ENCODE assay signal across 8 cellular contexts in the genomic region with DNA sequence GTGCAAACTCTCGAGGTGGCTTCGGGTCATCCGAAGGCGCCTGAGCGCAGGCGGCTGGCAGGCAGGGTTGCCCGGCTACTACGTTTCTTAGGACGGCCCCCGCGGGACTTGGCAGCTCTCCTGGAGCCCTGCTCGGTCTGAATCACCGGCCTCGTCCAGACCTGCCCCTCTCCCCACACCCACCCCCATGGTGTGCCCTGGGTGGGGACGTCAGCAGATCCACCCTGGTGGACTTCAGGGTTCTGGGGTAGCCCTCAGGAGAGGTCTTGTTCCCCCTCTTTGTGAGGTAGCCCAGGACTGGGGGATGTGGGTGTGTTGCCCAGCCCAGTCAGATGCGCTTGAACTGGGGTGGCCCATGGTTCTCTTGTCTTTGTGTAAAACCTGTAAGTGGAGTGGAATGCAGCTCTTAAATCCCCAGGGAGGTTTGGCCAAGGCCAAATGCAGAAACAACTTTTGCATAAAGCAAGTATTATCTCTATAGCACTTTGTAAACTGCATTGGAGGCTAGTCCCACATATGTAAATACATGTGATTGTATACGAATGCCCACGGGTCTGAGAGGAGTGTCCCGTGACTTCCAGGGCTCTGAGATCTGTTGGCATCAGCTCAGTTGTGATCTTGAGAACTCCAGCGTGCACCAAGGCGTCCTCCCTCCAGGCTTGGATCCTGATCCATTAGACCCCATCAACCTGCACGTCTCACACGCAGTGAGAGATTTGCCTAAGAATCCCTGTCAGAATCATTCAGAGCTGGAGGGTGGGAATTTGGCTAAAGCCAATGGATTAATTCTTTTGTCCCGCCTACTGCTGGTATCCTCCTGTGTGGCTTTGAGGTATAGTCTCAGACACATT. TPM values are rescaled to one million over a fixed set of nuclear protein-coding genes. Genes with fewer than 3 reads are reported as not detected.
A peak's percentile ranks its signal among the peaks of the same experiment; 100 is the strongest.
DNase-seq lines count a peak whose midpoint lies in the region; ATAC-seq and TF ChIP-seq lines count a peak whose summit lies in the region.

No MANE protein-coding gene starts in this region.

- H3K27me3 Mint-ChIP-seq in activated CD8-positive, alpha-beta memory T cell treated with anti-CD3 and anti-CD28 coated beads, Interleukin-2, amount 10 ng/mL, durations not matched to agents 7 days and 5 days, result no peaks in the 10 kb centered on the region
- H3K27me3 Mint-ChIP-seq in T-helper 17 cell (no peaks in the 10 kb centered on the region), natural killer cell (ENCODE audit: low read depth in 2 of 2) (no peaks in the 10 kb centered on the region)

- H3K36me3 ChIP-seq in fibroblast of lung (ENCODE audit: control insufficient read depth, insufficient read depth, low read length), result no peaks in the 10 kb centered on the region

- peak overlapping the region; percentile 98 for H3K4me3 Mint-ChIP-seq in activated CD8-positive, alpha-beta memory T cell treated with anti-CD3 and anti-CD28 coated beads, Interleukin-2, amount 10 ng/mL, durations not matched to agents 7 days and 5 days
- H3K4me3 Mint-ChIP-seq in T-helper 17 cell (peak overlapping the region; percentile 99), natural killer cell (peak overlapping the region; percentile 94)

- peak overlapping the region; percentile 88 for H3K9ac ChIP-seq in fibroblast of lung (ENCODE audit: insufficient read depth, low read length)

- H3K4me3 ChIP-seq in fibroblast of lung (replicated peaks in 1 of 4; ENCODE audit: control extremely low read depth in 1 of 4, insufficient read depth in 1 of 4, low read depth in 3 of 4, low read length in 4 of 4), result peak overlapping the region; percentile 39 to 90 (median 79)

- no peaks in the 10 kb centered on the region for H3K27me3 ChIP-seq in fibroblast of lung (ENCODE audit: control insufficient read depth, insufficient read depth, low read length)

- H3K4me2 ChIP-seq in fibroblast of lung (ENCODE audit: extremely low read depth, insufficient read depth, low read length), result peak overlapping the region; percentile 90

- H3K27ac ChIP-seq in fibroblast of lung (ENCODE audit: insufficient read depth, low read length), result peak overlapping the region; percentile 85

- no peak for ATAC-seq in activated CD8-positive, alpha-beta memory T cell treated with anti-CD3 and anti-CD28 coated beads, Interleukin-2, amount 10 ng/mL, durations not matched to agents 7 days and 5 days
- ATAC-seq in T-helper 17 cell (no peak), natural killer cell (no peak), HG03521 (IDR thresholded peaks at IDR 0.05; ENCODE audit: unreplicated experiment) (no peak), HG03135 (IDR thresholded peaks at IDR 0.05; ENCODE audit: unreplicated experiment) (no peak)

- H4K20me1 ChIP-seq in fibroblast of lung (ENCODE audit: control insufficient read depth, extremely low read depth, insufficient read depth, low read length), result no peaks in the 10 kb centered on the region

- no peak overlapping the region for H2AFZ ChIP-seq in fibroblast of lung (ENCODE audit: low read length)

- peaks cover 24% of the 10 kb centered on the region for H3K79me2 ChIP-seq in fibroblast of lung (ENCODE audit: control insufficient read depth, insufficient read depth, low read length)

- peaks cover 47% of the 10 kb centered on the region for H3K4me1 Mint-ChIP-seq in activated CD8-positive, alpha-beta memory T cell treated with anti-CD3 and anti-CD28 coated beads, Interleukin-2, amount 10 ng/mL, durations not matched to agents 7 days and 5 days
- H3K4me1 Mint-ChIP-seq in T-helper 17 cell, result peaks cover 23% of the 10 kb centered on the region
- peaks cover 21 to 38% of the 10 kb centered on the region in 2 donors for H3K4me1 Mint-ChIP-seq in natural killer cell

- no peak for TF ChIP-seq CTCF in fibroblast of lung (conservative IDR thresholded peaks at IDR 0.05 in 1 of 2, IDR thresholded peaks at IDR 0.05 in 1 of 2; ENCODE audit: low read depth in 1 of 2, low read length in 2 of 2)
- no peak for TF ChIP-seq CTCF in natural killer cell (IDR thresholded peaks at IDR 0.05)

- H3K27ac Mint-ChIP-seq in activated CD8-positive, alpha-beta memory T cell treated with anti-CD3 and anti-CD28 coated beads, Interleukin-2, amount 10 ng/mL, durations not matched to agents 7 days and 5 days, result no peak overlapping the region
- H3K27ac Mint-ChIP-seq in T-helper 17 cell, result no peak overlapping the region
- H3K27ac Mint-ChIP-seq in natural killer cell, result no peak overlapping the region

- peaks cover 12% of the 10 kb centered on the region for H3K36me3 Mint-ChIP-seq in activated CD8-positive, alpha-beta memory T cell treated with anti-CD3 and anti-CD28 coated beads, Interleukin-2, amount 10 ng/mL, durations not matched to agents 7 days and 5 days
- H3K36me3 Mint-ChIP-seq in T-helper 17 cell (ENCODE audit: low read depth) (peaks cover 2% of the 10 kb centered on the region), natural killer cell (no peaks in the 10 kb centered on the region)

- CTCF ChIA-PET in activated CD8-positive, alpha-beta memory T cell treated with anti-CD3 and anti-CD28 coated beads, Interleukin-2, amount 10 ng/mL, durations not matched to agents 7 days and 5 days (lab: Charles Lee), result interaction anchor here (0.6 to 7.6 kb wide), 7 partner anchors 59 to 204 kb away, joined by 3 to 67 read pairs (median 3); no protein-coding TSS in a partner anchor

- intact Hi-C loops in natural killer cell (cut with micrococcal nuclease), result loop anchor here (5.0 to 10.0 kb wide), 3 partner anchors 42 to 473 kb away; no protein-coding TSS in a partner anchor

- no peaks in the 10 kb centered on the region for H3K9me3 ChIP-seq in T-helper 17 cell (ENCODE audit: control insufficient read depth, low read length, poor library complexity, severe bottlenecking)
- no peaks in the 10 kb centered on the region for H3K9me3 ChIP-seq in fibroblast of lung (ENCODE audit: control insufficient read depth, insufficient read depth, low read depth, low read length)

- H3K9me3 Mint-ChIP-seq in activated CD8-positive, alpha-beta memory T cell treated with anti-CD3 and anti-CD28 coated beads, Interleukin-2, amount 10 ng/mL, durations not matched to agents 7 days and 5 days (ENCODE audit: low read depth), result no peaks in the 10 kb centered on the region
- no peaks in the 10 kb centered on the region for H3K9me3 Mint-ChIP-seq in natural killer cell

- DNase-seq in activated CD8-positive, alpha-beta memory T cell treated with anti-CD3 and anti-CD28 coated beads, Interleukin-2, amount 10 ng/mL, durations not matched to agents 7 days and 5 days, result peak; percentile 45
- DNase-seq in activated CD8-positive, alpha-beta memory T cell treated with anti-CD3 and anti-CD28 coated beads, Interleukin-2, amount 50 U/mL, for 48 hours, result no peak
- DNase-seq in T-helper 17 cell, result no peak
- DNase-seq in fibroblast of lung (ENCODE audit: low read depth in 2 of 2), result peak; percentile 66 to 78
- DNase-seq in natural killer cell, result no peak
- no peak for DNase-seq in NCI-H446 (lab: John Stamatoyannopoulos, UW)

- peaks cover 17% of the 10 kb centered on the region for H3K4me1 ChIP-seq in fibroblast of lung (ENCODE audit: control insufficient read depth, extremely low read depth, insufficient read depth, low read length)

RNA-seq across cellular contexts. Expression of gene PFKFB3, which starts 1.8 kb away (rescaled TPM):
- total RNA-seq in activated CD8-positive, alpha-beta memory T cell treated with anti-CD3 and anti-CD28 coated beads, Interleukin-2, amount 10 ng/mL, durations not matched to agents 7 days and 5 days, result 10 to 100 TPM; 57.1 to 59.3 TPM
- total RNA-seq in T-helper 17 cell (100 to 1,000 TPM in 1 of 2 donors, 10 to 100 TPM in 1; 93.3 to 146 TPM), fibroblast of lung (22.9 and 25.8 TPM in 2 replicates), natural killer cell (10 to 100 TPM; 33.4 to 59.7 (median 39.0) TPM)
- polyA plus RNA-seq in fibroblast of lung, result 14.2 and 15.5 TPM in 2 replicates
- 21.8 and 22.1 TPM in 2 replicates for polyA plus RNA-seq in fibroblast of lung (2012)
- 36.3 and 37.4 TPM in 2 replicates for polyA minus RNA-seq in fibroblast of lung (ENCODE audit: low replicate concordance)

Comparison
In these comparisons a context has a peak if more than half of its experiments do, and no peak if none do; other contexts are left out.
1. DNase-seq: peak in activated CD8-positive, alpha-beta memory T cell treated with anti-CD3 and anti-CD28 coated beads, Interleukin-2, amount 10 ng/mL, durations not matched to agents 7 days and 5 days (single experiment) and fibroblast of lung (2 of 2); none in activated CD8-positive, alpha-beta memory T cell treated with anti-CD3 and anti-CD28 coated beads, Interleukin-2, amount 50 U/mL, for 48 hours (single experiment), T-helper 17 cell (0 of 3), natural killer cell (single experiment) and NCI-H446 (0 of 2).
2. Peak in every context shown above with its lines, with median percentiles within 50 percentile points of each other: H3K4me3 Mint-ChIP-seq.